Comparison of ENCODE assay signal across 1 cellular context in the genomic region with DNA sequence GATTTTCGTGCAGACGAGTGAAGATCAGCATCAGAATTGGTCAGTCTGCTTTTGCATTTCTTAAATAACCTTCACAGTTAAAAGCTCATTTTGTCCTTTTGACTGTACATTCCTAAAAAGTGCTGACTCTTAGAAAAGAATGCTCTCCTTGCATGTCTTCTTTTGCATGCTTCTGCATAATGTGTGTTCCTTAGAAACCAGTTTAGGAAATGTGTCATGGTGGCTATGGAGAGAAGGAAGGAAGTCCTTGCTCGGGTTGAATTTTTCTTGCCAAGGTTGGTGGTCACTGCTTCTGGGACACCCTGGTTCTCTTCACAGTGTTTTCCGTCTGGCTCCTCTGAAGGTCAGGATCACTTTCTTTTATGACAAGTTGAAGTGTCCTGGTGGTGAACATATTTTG.
TF ChIP-seq lines count a peak whose summit lies in the region.

No MANE protein-coding gene starts in this region.

TF ChIP-seq in endothelial cell of umbilical vein, 7 proteins besides CTCF, POLR2A, EP300 and RAD21:
- TF ChIP-seq POLR2AphosphoS5 (IDR thresholded peaks at IDR 0.05; ENCODE audit: insufficient read depth, low read depth, low read length) (peak; percentile 69), FOS (IDR thresholded peaks at IDR 0.05; ENCODE audit: borderline replicate concordance, insufficient read depth, low read length) (peak; percentile 62), GATA2 (IDR thresholded peaks at IDR 0.05; ENCODE audit: insufficient read depth, insufficient read length, low read depth, low read length) (no peak), JUN (IDR thresholded peaks at IDR 0.05; ENCODE audit: borderline replicate concordance, insufficient read depth, insufficient read length, low read depth) (peak; percentile 75)
